In the genomic region with DNA sequence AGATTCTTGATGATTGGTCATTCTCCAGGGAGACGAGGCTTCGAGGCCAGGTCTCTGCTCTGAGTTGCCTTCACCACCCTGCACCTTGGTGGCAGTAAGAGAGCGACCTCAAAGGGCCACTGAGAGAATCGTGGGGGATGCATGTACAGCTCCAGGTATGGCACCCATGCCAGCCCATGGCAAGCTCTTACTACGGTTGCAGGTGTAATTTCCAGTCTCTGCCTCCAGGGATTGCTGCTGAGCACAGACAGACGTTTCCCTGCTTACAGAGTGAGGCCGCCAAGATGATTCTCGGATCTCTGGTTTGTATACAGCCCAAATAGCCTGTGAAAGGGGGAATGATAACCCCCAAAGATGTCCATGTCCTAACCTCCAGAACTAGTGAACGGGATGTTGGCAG, we compare ENCODE assay signal across 9 cellular contexts. TPM values are rescaled to one million over a fixed set of nuclear protein-coding genes. Genes with fewer than 3 reads are reported as not detected.
A peak's percentile ranks its signal among the peaks of the same experiment; 100 is the strongest.
DNase-seq lines count a peak whose midpoint lies in the region; ATAC-seq and TF ChIP-seq lines count a peak whose summit lies in the region.
"Had no signal": no experiment of that assay in that cellular context is flagged by ENCODE, and none has a peak within 500 bp of the region (broad histone marks: within the 10 kb centered on the region; RNA-seq: fewer than 3 reads in every experiment).

No MANE protein-coding gene starts in this region.

- H4K20me1 ChIP-seq in hepatocyte (ENCODE audit: insufficient read depth, poor library complexity, severe bottlenecking) = no peaks in the 10 kb centered on the region

- no peaks in the 10 kb centered on the region for H3K36me3 ChIP-seq in hepatocyte (replicated peaks; ENCODE audit: insufficient read depth, low read depth)

- no peaks in the 10 kb centered on the region for H3K9me3 ChIP-seq in hepatocyte (ENCODE audit: low read depth)

- H3K79me2 ChIP-seq in hepatocyte = no peaks in the 10 kb centered on the region

- no peak for ATAC-seq in GM18519 (IDR thresholded peaks at IDR 0.05; ENCODE audit: low FRiP score, unreplicated experiment)

- DNase-seq in stimulated activated CD4-positive, alpha-beta T cell treated with anti-CD3 and anti-CD28 coated beads, Interleukin-1b, Interleukin-23, amount 100 ng/mL, for 48 hours = peak; percentile 14
- DNase-seq in stimulated activated CD4-positive, alpha-beta T cell treated with anti-CD3 and anti-CD28 coated beads, Interleukin-4, amount 100 ng/mL, for 24 hours = no peak
- peak; percentile 31 for DNase-seq in RPMI8226
- peak; percentile 27 for DNase-seq in hepatocyte (ENCODE audit: low spot score)
- no peak for DNase-seq in NCI-H510A (lab: John Stamatoyannopoulos, UW)
- no peak for DNase-seq in NCI-H1105 treated with DMSO at 0.1 percent for 48 hours (lab: John Stamatoyannopoulos, UW)
- no peak for DNase-seq in cortex of kidney (lab: John Stamatoyannopoulos, UW)

- no peak overlapping the region for H3K27ac ChIP-seq in hepatocyte

- WGBS in hepatocyte (ENCODE audit: low lambda C conversion rate, missing lambda C conversion rate) = 48% methylated on average over 9 of the region's 9 CpGs

- H3K27me3 ChIP-seq in hepatocyte = peaks cover 5% of the 10 kb centered on the region

- H3K4me1 ChIP-seq in hepatocyte (ENCODE audit: insufficient read depth) = no peaks in the 10 kb centered on the region

- TF ChIP-seq CTCF in hepatocyte (IDR thresholded peaks at IDR 0.05; ENCODE audit: poor library complexity) = peak; percentile 44

- H3K9me2 ChIP-seq in hepatocyte (replicated peaks; ENCODE audit: insufficient read depth) = no peaks in the 10 kb centered on the region

- H3K4me2 ChIP-seq in hepatocyte = no peak overlapping the region

- no peak overlapping the region for H3K4me3 ChIP-seq in hepatocyte

- H2AFZ ChIP-seq in hepatocyte = no peak overlapping the region

RNA-seq across cellular contexts. Expression of a gene that starts 16.3 kb away (rescaled TPM):
- not detected in 2 replicates for total RNA-seq in hepatocyte
- not detected in 2 replicates for polyA plus RNA-seq in hepatocyte
- total RNA-seq: T-helper 1 cell treated with Interleukin-12 subunit alpha and Interleukin-12 subunit beta and Interleukin-4 antibody, amounts not matched to agents 30 ng/mL and 1 ng/mL, for 36 hours had no signal

Comparison
In these comparisons a context has a peak if more than half of its experiments do, and no peak if none do; other contexts are left out.
1. DNase-seq: peak in stimulated activated CD4-positive, alpha-beta T cell treated with anti-CD3 and anti-CD28 coated beads, Interleukin-1b, Interleukin-23, amount 100 ng/mL, for 48 hours (single experiment), RPMI8226 (single experiment) and hepatocyte (single experiment); none in stimulated activated CD4-positive, alpha-beta T cell treated with anti-CD3 and anti-CD28 coated beads, Interleukin-4, amount 100 ng/mL, for 24 hours (single experiment), NCI-H510A (single experiment), NCI-H1105 treated with DMSO at 0.1 percent for 48 hours (single experiment) and cortex of kidney (single experiment).